ENCODE assay signal across 26 cellular contexts in genomic region chr11:59602432-59602831, GRCh38.
"Had no signal": no experiment of that assay in that cellular context is flagged by ENCODE, and none has a peak within 500 bp of the region (broad histone marks: within the 10 kb centered on the region; RNA-seq: fewer than 3 reads in every experiment).

No MANE protein-coding gene starts in this region.

- H3K4me1 ChIP-seq: prostate gland, right atrium auricular region, testis, upper lobe of left lung, uterus had no signal

- H3K27ac Mint-ChIP-seq: nephron progenitor cell; stimulated activated effector memory CD8-positive, alpha-beta T cell treated with anti-CD3 and anti-CD28 coated beads, Interleukin-12 subunit alpha, Interleukin-12 subunit beta, amount 100 ng/mL, for 72 hours had no signal

- H3K27me3 ChIP-seq: dorsolateral prefrontal cortex, ovary, right atrium auricular region, sigmoid colon, stomach, testis, tibial nerve, upper lobe of left lung, uterus had no signal

- FAIRE-seq: frontal cortex, keratinocyte had no signal

- H3K9me3 Mint-ChIP-seq: immature natural killer cell; naive thymus-derived CD8-positive, alpha-beta T cell; nephron progenitor cell; stimulated activated effector memory CD8-positive, alpha-beta T cell treated with anti-CD3 and anti-CD28 coated beads, Interleukin-12 subunit alpha, Interleukin-12 subunit beta, amount 100 ng/mL, for 72 hours had no signal

- H3K27ac ChIP-seq: ovary, prostate gland, right atrium auricular region, sigmoid colon, stomach, tibial nerve, upper lobe of left lung, uterus had no signal

- ATAC-seq: naive thymus-derived CD8-positive, alpha-beta T cell; stimulated activated effector memory CD8-positive, alpha-beta T cell treated with anti-CD3 and anti-CD28 coated beads, Interleukin-12 subunit alpha, Interleukin-12 subunit beta, amount 100 ng/mL, for 72 hours had no signal

- H3K4me3 Mint-ChIP-seq: immature natural killer cell; naive thymus-derived CD8-positive, alpha-beta T cell; nephron progenitor cell; stimulated activated effector memory CD8-positive, alpha-beta T cell treated with anti-CD3 and anti-CD28 coated beads, Interleukin-12 subunit alpha, Interleukin-12 subunit beta, amount 100 ng/mL, for 72 hours had no signal

- H3K27me3 Mint-ChIP-seq: naive thymus-derived CD8-positive, alpha-beta T cell had no signal

- H3K4me3 ChIP-seq: dorsolateral prefrontal cortex, ovary, prostate gland, right atrium auricular region, sigmoid colon, stomach, testis, tibial nerve, upper lobe of left lung, uterus had no signal

- H3K36me3 ChIP-seq: ovary, uterus had no signal

- H3K4me1 Mint-ChIP-seq: nephron progenitor cell had no signal

- DNase-seq: cerebellar nuclear complex; cortex of kidney; dorsolateral prefrontal cortex; effector CD4-positive, alpha-beta T cell; immature natural killer cell; mesendoderm; midbrain; naive thymus-derived CD8-positive, alpha-beta T cell; nephron progenitor cell; nucleus accumbens; ovary; sigmoid colon; stimulated activated CD4-positive, alpha-beta T cell treated with anti-CD3 and anti-CD28 coated beads, Interleukin-2, amount 100 ng/mL, for 24 hours; stimulated activated CD4-positive, alpha-beta T cell treated with anti-CD3 and anti-CD28 coated beads, Interleukin-4, amount 100 ng/mL, for 24 hours; stimulated activated naive CD4-positive, alpha-beta T cell treated with Interleukin-2 at 50 U/mL for 16 hours; stomach; substantia nigra; testis; upper lobe of left lung; uterus had no signal

- H3K9me3 ChIP-seq: ovary, prostate gland, right atrium auricular region, sigmoid colon, stomach, testis, tibial nerve, upper lobe of left lung, uterus had no signal
